Comparison of ENCODE assay signal across 8 cellular contexts in genomic region chr13:44116562-44117315, GRCh38.
A peak's percentile ranks its signal among the peaks of the same experiment; 100 is the strongest.
DNase-seq lines count a peak whose midpoint lies in the region; FAIRE-seq and TF ChIP-seq lines count a peak whose summit lies in the region.

No MANE protein-coding gene starts in this region.

- TF ChIP-seq CTCF in endothelial cell of umbilical vein (IDR thresholded peaks at IDR 0.05; ENCODE audit: extremely low read depth in 1 of 2, insufficient read depth in 1 of 2, low read depth in 1 of 2, low read length in 2 of 2), result peak in 1 of 2 donors; percentile 18

- H3K4me1 ChIP-seq in BLaER1 treated with 17β-estradiol and CSF1 and Interleukin-3, amounts not matched to agents 10 nM and 100 nM, result peaks cover 43 to 55% (median 51%) of the 10 kb centered on the region in 10 experiments
- H3K4me1 ChIP-seq in endothelial cell of umbilical vein (ENCODE audit: control insufficient read depth, extremely low read depth, insufficient read depth, low read length), result peaks cover 10% of the 10 kb centered on the region

- DNase-seq in endothelial cell of umbilical vein (ENCODE audit: low read depth, low spot score) (no peak), myocyte (ENCODE audit: low read depth) (peak; percentile 23), nucleus accumbens (lab: John Stamatoyannopoulos, UW) (no peak), hippocampal formation (lab: John Stamatoyannopoulos, UW) (no peak), DMS153 (lab: John Stamatoyannopoulos, UW) (no peak)
- no peak for DNase-seq in activated T-helper 2 cell treated with anti-CD3 and anti-CD28 coated beads, Interferon-gamma antibody, Interleukin-2, Interleukin-4, amounts not matched to agents 10 μg/mL and 5 μg/mL and 100 μg/mL, durations not matched to agents 14 hours and 24 hours and 36 hours (ENCODE audit: low spot score)

- H3K4me2 ChIP-seq in BLaER1 treated with 17β-estradiol and CSF1 and Interleukin-3, amounts not matched to agents 10 nM and 100 nM, result peak overlapping the region; percentile 76 to 97 (median 88)
- peak overlapping the region; percentile 62 for H3K4me2 ChIP-seq in endothelial cell of umbilical vein (ENCODE audit: insufficient read depth, low read length)

- no peaks in the 10 kb centered on the region for H3K9me3 Mint-ChIP-seq in activated T-helper 2 cell treated with anti-CD3 and anti-CD28 coated beads, Interferon-gamma antibody, Interleukin-2, Interleukin-4, amounts not matched to agents 10 μg/mL and 5 μg/mL and 100 μg/mL, durations not matched to agents 14 hours and 24 hours and 36 hours

- H3K9me1 ChIP-seq in endothelial cell of umbilical vein (replicated peaks; ENCODE audit: control insufficient read depth, extremely low read depth, insufficient read depth, low read length), result no peaks in the 10 kb centered on the region

- no peaks in the 10 kb centered on the region for H3K36me3 ChIP-seq in BLaER1 treated with 17β-estradiol and CSF1 and Interleukin-3, amounts not matched to agents 10 nM and 100 nM
- H3K36me3 ChIP-seq in KOPT-K1 (ENCODE audit: insufficient read depth, low read length) (no peaks in the 10 kb centered on the region), endothelial cell of umbilical vein (ENCODE audit: control insufficient read depth in 2 of 2, extremely low read depth in 1 of 2, insufficient read depth in 2 of 2, low read length in 2 of 2) (no peaks in the 10 kb centered on the region)

- dilution Hi-C loops in endothelial cell of umbilical vein (cut with MboI; ENCODE audit: extremely low pct_ligation_motif_present, low sequenced_read_pairs), result no loop called here

- H3K4me3 ChIP-seq in BLaER1 treated with 17β-estradiol and CSF1 and Interleukin-3, amounts not matched to agents 10 nM and 100 nM, result peak overlapping the region in 9 of 10 experiments; percentile 8 to 42 (median 25); a peak in 11 of 20 replicates
- no peak overlapping the region for H3K4me3 ChIP-seq in endothelial cell of umbilical vein (replicated peaks in 1 of 3; ENCODE audit: insufficient read depth in 1 of 3, low read depth in 1 of 3, low read length in 3 of 3)

- BruUV-seq in endothelial cell of umbilical vein (replicated peaks; lab: Mats Ljungman, UMichigan), result no TSS peak

- no peak overlapping the region for H3K4me3 Mint-ChIP-seq in activated T-helper 2 cell treated with anti-CD3 and anti-CD28 coated beads, Interferon-gamma antibody, Interleukin-2, Interleukin-4, amounts not matched to agents 10 μg/mL and 5 μg/mL and 100 μg/mL, durations not matched to agents 14 hours and 24 hours and 36 hours (ENCODE audit: low read depth)

- POLR2A ChIA-PET in endothelial cell of umbilical vein (lab: Charles Lee), result interaction anchor here (0.8 kb wide), 1 partner anchor 320 kb away, joined by 3 read pairs; no protein-coding TSS in a partner anchor

- CTCF ChIA-PET in endothelial cell of umbilical vein (lab: Charles Lee), result interaction anchor here (0.7 to 1.7 kb wide), 4 partner anchors 11 to 323 kb away, joined by 3 to 10 read pairs (median 3); no protein-coding TSS in a partner anchor

- no peak for FAIRE-seq in endothelial cell of umbilical vein (lab: Jason Lieb, UNC)

- H3K79me2 ChIP-seq in endothelial cell of umbilical vein (ENCODE audit: control insufficient read depth, insufficient read depth, low read length), result no peaks in the 10 kb centered on the region

- no peaks in the 10 kb centered on the region for H4K20me1 ChIP-seq in BLaER1 treated with 17β-estradiol and CSF1 and Interleukin-3, amounts not matched to agents 10 nM and 100 nM
- H4K20me1 ChIP-seq in endothelial cell of umbilical vein (replicated peaks; ENCODE audit: control insufficient read depth, extremely low read depth, insufficient read depth, low read length), result no peaks in the 10 kb centered on the region

- no peaks in the 10 kb centered on the region for H3K36me3 Mint-ChIP-seq in activated T-helper 2 cell treated with anti-CD3 and anti-CD28 coated beads, Interferon-gamma antibody, Interleukin-2, Interleukin-4, amounts not matched to agents 10 μg/mL and 5 μg/mL and 100 μg/mL, durations not matched to agents 14 hours and 24 hours and 36 hours (ENCODE audit: low read depth)

- TF ChIP-seq POLR2A in endothelial cell of umbilical vein (IDR thresholded peaks at IDR 0.05; ENCODE audit: low read depth, low read length), result no peak

- H3K9me3 ChIP-seq in BLaER1 treated with 17β-estradiol and CSF1 and Interleukin-3, amounts not matched to agents 10 nM and 100 nM (replicated peaks in 1 of 11), result no peaks in the 10 kb centered on the region
- H3K9me3 ChIP-seq in KOPT-K1 (ENCODE audit: insufficient read depth, low read length, poor library complexity, severe bottlenecking) (no peaks in the 10 kb centered on the region), endothelial cell of umbilical vein (replicated peaks; ENCODE audit: control insufficient read depth, insufficient read depth, low read length) (no peaks in the 10 kb centered on the region)

- no peaks in the 10 kb centered on the region for H3K4me1 Mint-ChIP-seq in activated T-helper 2 cell treated with anti-CD3 and anti-CD28 coated beads, Interferon-gamma antibody, Interleukin-2, Interleukin-4, amounts not matched to agents 10 μg/mL and 5 μg/mL and 100 μg/mL, durations not matched to agents 14 hours and 24 hours and 36 hours (ENCODE audit: low read depth)

- peak overlapping the region; percentile 91 for H2AFZ ChIP-seq in endothelial cell of umbilical vein (ENCODE audit: low read depth, low read length)

- H3K27ac ChIP-seq in BLaER1 treated with 17β-estradiol and CSF1 and Interleukin-3, amounts not matched to agents 10 nM and 100 nM, result peak overlapping the region; percentile 54 to 94 (median 70); a peak in 21 of 22 replicates
- H3K27ac ChIP-seq in KOPT-K1 (ENCODE audit: low read depth, low read length, poor library complexity, severe bottlenecking) (peak overlapping the region; percentile 69), endothelial cell of umbilical vein (ENCODE audit: insufficient read depth, low read depth, low read length) (peak overlapping the region; percentile 35)

- no peaks in the 10 kb centered on the region for H3K27me3 Mint-ChIP-seq in activated T-helper 2 cell treated with anti-CD3 and anti-CD28 coated beads, Interferon-gamma antibody, Interleukin-2, Interleukin-4, amounts not matched to agents 10 μg/mL and 5 μg/mL and 100 μg/mL, durations not matched to agents 14 hours and 24 hours and 36 hours (ENCODE audit: low read depth)

- no peaks in the 10 kb centered on the region for H3K27me3 ChIP-seq in BLaER1 treated with 17β-estradiol and CSF1 and Interleukin-3, amounts not matched to agents 10 nM and 100 nM
- no peaks in the 10 kb centered on the region for H3K27me3 ChIP-seq in endothelial cell of umbilical vein (ENCODE audit: control insufficient read depth in 2 of 2, insufficient read depth in 2 of 2, low read length in 2 of 2)

- intact Hi-C loops in endothelial cell of umbilical vein (cut with micrococcal nuclease), result no loop called here
- intact Hi-C loops in activated T-helper 2 cell treated with anti-CD3 and anti-CD28 coated beads, Interferon-gamma antibody, Interleukin-2, Interleukin-4, amounts not matched to agents 10 μg/mL and 5 μg/mL and 100 μg/mL, durations not matched to agents 14 hours and 24 hours and 36 hours (cut with micrococcal nuclease), result no loop called here

- no peak overlapping the region for H3K27ac Mint-ChIP-seq in activated T-helper 2 cell treated with anti-CD3 and anti-CD28 coated beads, Interferon-gamma antibody, Interleukin-2, Interleukin-4, amounts not matched to agents 10 μg/mL and 5 μg/mL and 100 μg/mL, durations not matched to agents 14 hours and 24 hours and 36 hours

- peak overlapping the region; percentile 37 to 78 (median 65); a peak in 21 of 22 replicates for H3K9ac ChIP-seq in BLaER1 treated with 17β-estradiol and CSF1 and Interleukin-3, amounts not matched to agents 10 nM and 100 nM
- H3K9ac ChIP-seq in endothelial cell of umbilical vein (replicated peaks; ENCODE audit: extremely low read depth, insufficient read depth, low read length), result no peak overlapping the region

TF ChIP-seq in endothelial cell of umbilical vein, 7 proteins besides CTCF, POLR2A, EP300 and RAD21:
- TF ChIP-seq FOS (IDR thresholded peaks at IDR 0.05; ENCODE audit: borderline replicate concordance, insufficient read depth, low read length) (no peak), EZH2 (IDR thresholded peaks at IDR 0.05; ENCODE audit: borderline replicate concordance, low read depth, low read length, severe bottlenecking) (no peak), POLR2AphosphoS5 (IDR thresholded peaks at IDR 0.05; ENCODE audit: insufficient read depth, low read depth, low read length) (no peak), MYC (IDR thresholded peaks at IDR 0.05; ENCODE audit: low read depth, low read length) (no peak), GATA2 (IDR thresholded peaks at IDR 0.05; ENCODE audit: insufficient read depth, insufficient read length, low read depth, low read length) (no peak), MAX (IDR thresholded peaks at IDR 0.05; ENCODE audit: insufficient read depth, insufficient read length) (no peak), JUN (IDR thresholded peaks at IDR 0.05; ENCODE audit: borderline replicate concordance, insufficient read depth, insufficient read length, low read depth) (no peak)

Comparison
In these comparisons a context has a peak if more than half of its experiments do, and no peak if none do; other contexts are left out.
1. H3K4me3 ChIP-seq: peak in BLaER1 treated with 17β-estradiol and CSF1 and Interleukin-3, amounts not matched to agents 10 nM and 100 nM (9 of 10); none in endothelial cell of umbilical vein (0 of 3).
2. Peak in every context shown above with its lines, with median percentiles within 50 percentile points of each other: H3K27ac ChIP-seq.